ENCODE assay signal across 37 cellular contexts in the genomic region with DNA sequence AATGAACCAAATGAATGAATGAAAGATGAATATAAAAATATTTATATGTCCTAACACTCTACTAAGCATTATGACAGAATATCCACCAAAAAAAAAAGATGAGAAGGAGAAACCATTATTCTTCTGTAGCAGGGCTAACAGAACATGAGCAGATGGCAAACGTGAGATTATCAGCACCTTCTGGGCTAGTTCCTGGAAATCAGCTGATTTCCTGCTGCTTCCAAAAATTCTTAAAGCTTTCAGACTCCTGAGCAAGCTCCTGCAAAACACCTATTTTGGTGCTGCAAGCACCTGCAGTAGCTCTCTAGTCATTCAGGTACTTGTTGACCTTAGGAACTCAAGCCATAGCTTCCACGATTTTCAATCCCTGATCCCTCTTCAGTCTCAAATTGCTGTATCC. TPM values are rescaled to one million over a fixed set of nuclear protein-coding genes. Genes with fewer than 3 reads are reported as not detected.
"Had no signal": no experiment of that assay in that cellular context is flagged by ENCODE, and none has a peak within 500 bp of the region (broad histone marks: within the 10 kb centered on the region; RNA-seq: fewer than 3 reads in every experiment).

No MANE protein-coding gene starts in this region.

- H3K27me3 ChIP-seq: adrenal gland, breast epithelium, cardiac muscle cell, esophagus muscularis mucosa, foreskin keratinocyte, gastrocnemius medialis, heart left ventricle had no signal

- H3K4me1 ChIP-seq: adrenal gland, breast epithelium, esophagus muscularis mucosa, foreskin keratinocyte, gastrocnemius medialis, heart left ventricle had no signal

- H3K9me3 ChIP-seq: adrenal gland, breast epithelium, esophagus muscularis mucosa, gastrocnemius medialis, heart left ventricle had no signal

- H3K4me3 ChIP-seq: adrenal gland, breast epithelium, cardiac muscle cell, esophagus muscularis mucosa, gastrocnemius medialis, heart left ventricle had no signal

- DNase-seq: activated CD4-positive, alpha-beta memory T cell treated with anti-CD3 and anti-CD28 coated beads for 36 hours; activated CD4-positive, alpha-beta T cell treated with anti-CD3 and anti-CD28 coated beads for 36 hours; activated CD4-positive, alpha-beta T cell treated with anti-CD3 and anti-CD28 coated beads, Interleukin-2, amount 10 ng/mL, durations not matched to agents 24 days and 14 days; activated CD4-positive, CD25-positive, alpha-beta regulatory T cell; activated CD4-positive, CD25-positive, alpha-beta regulatory T cell treated with anti-CD3 and anti-CD28 coated beads, Interleukin-2, amount 50 U/mL, for 72 hours; activated CD8-positive, alpha-beta memory T cell treated with anti-CD3 and anti-CD28 coated beads, Interleukin-2, amount 10 ng/mL, durations not matched to agents 7 days and 5 days; activated CD8-positive, alpha-beta memory T cell treated with anti-CD3 and anti-CD28 coated beads, Interleukin-2, amount 50 U/mL, for 4 hours; activated CD8-positive, alpha-beta T cell treated with anti-CD3 and anti-CD28 coated beads, Interleukin-2, amount 10 ng/mL, durations not matched to agents 7 days and 5 days; activated effector memory CD4-positive, alpha-beta T cell treated with anti-CD3 and anti-CD28 coated beads, Interleukin-2, amount 50 U/mL, for 16 hours; activated naive CD4-positive, alpha-beta T cell treated with anti-CD3 and anti-CD28 coated beads for 36 hours; activated naive CD8-positive, alpha-beta T cell treated with anti-CD3 and anti-CD28 coated beads for 36 hours; activated naive CD8-positive, alpha-beta T cell treated with anti-CD3 and anti-CD28 coated beads, Interleukin-2, amount 50 U/mL, for 24 hours; activated T-cell treated with anti-CD3 and anti-CD28 coated beads, Interleukin-2, amount 50 U/mL, for 1 hour; activated T-cell treated with anti-CD3 and anti-CD28 coated beads, Interleukin-2, amount 50 U/mL, for 48 hours; adrenal gland; amygdala; aorta; central memory CD4-positive, alpha-beta T cell; cortex of kidney; dermis blood vessel endothelial cell; effector CD4-positive, alpha-beta T cell; effector memory CD8-positive, alpha-beta T cell; erythroblast; foreskin keratinocyte; gastrocnemius medialis; glutamatergic neuron; heart left ventricle; T-helper 17 cell; T1000 had no signal

- H3K27ac ChIP-seq: adrenal gland, breast epithelium, cardiac muscle cell, esophagus muscularis mucosa, foreskin keratinocyte, gastrocnemius medialis, heart left ventricle had no signal

- FAIRE-seq: colon had no signal

- H3K36me3 ChIP-seq: adrenal gland, breast epithelium, cardiac muscle cell, esophagus muscularis mucosa, gastrocnemius medialis, heart left ventricle had no signal

RNA-seq across cellular contexts. Expression of gene NPSR1, which starts 51.8 kb away (rescaled TPM):
- total RNA-seq: activated CD4-positive, alpha-beta memory T cell treated with anti-CD3 and anti-CD28 coated beads for 36 hours; activated CD4-positive, alpha-beta T cell treated with anti-CD3 and anti-CD28 coated beads for 36 hours; activated CD4-positive, alpha-beta T cell treated with anti-CD3 and anti-CD28 coated beads, Interleukin-2, amount 10 ng/mL, durations not matched to agents 24 days and 14 days; activated CD8-positive, alpha-beta memory T cell treated with anti-CD3 and anti-CD28 coated beads for 36 hours; activated CD8-positive, alpha-beta memory T cell treated with anti-CD3 and anti-CD28 coated beads, Interleukin-2, amount 10 ng/mL, durations not matched to agents 7 days and 5 days; activated CD8-positive, alpha-beta T cell treated with anti-CD3 and anti-CD28 coated beads, Interleukin-2, amount 10 ng/mL, durations not matched to agents 7 days and 5 days; activated naive CD4-positive, alpha-beta T cell treated with anti-CD3 and anti-CD28 coated beads for 36 hours; activated naive CD8-positive, alpha-beta T cell treated with anti-CD3 and anti-CD28 coated beads for 36 hours; activated T-helper 1 cell treated with anti-CD3 and anti-CD28 coated beads, Interleukin-12 subunit alpha, Interleukin-12 subunit beta, Interleukin-2, Interleukin-4 antibody, amounts not matched to agents 30 ng/mL and 10 ng/mL and 1 ng/mL, durations not matched to agents 14 hours and 24 hours and 36 hours; activated T-helper 2 cell treated with anti-CD3 and anti-CD28 coated beads, Interferon-gamma antibody, Interleukin-2, Interleukin-4, amounts not matched to agents 10 μg/mL and 5 μg/mL and 100 μg/mL, durations not matched to agents 14 hours and 24 hours and 36 hours; adrenal gland; aorta; breast epithelium; cardiac muscle cell; chondrocyte; dermis blood vessel endothelial cell; esophagus muscularis mucosa; foreskin keratinocyte; gastrocnemius medialis; heart left ventricle; T-helper 17 cell had no signal
